41 cellular contexts compared by ENCODE assay signal in the genomic region with DNA sequence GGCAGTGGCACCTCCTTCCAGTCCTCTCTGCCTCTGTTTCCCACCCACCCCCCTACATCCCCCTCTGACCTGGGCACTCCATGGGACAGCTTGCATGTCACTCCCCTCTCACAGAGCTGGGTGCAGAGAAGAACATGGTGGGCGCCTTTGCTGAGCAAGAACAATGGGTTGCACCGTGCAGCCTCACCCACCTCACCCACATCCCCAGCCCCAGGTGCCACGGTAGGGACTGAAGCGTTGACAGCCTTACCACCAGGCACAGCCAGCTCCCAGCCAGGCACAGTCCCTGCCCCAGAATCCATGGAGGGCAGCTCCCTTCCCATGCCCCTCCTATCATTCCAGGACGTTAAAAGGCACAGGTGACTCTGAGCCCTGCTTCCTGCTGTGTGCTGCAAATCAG.
"Had no signal": no experiment of that assay in that cellular context is flagged by ENCODE, and none has a peak within 500 bp of the region (broad histone marks: within the 10 kb centered on the region; RNA-seq: fewer than 3 reads in every experiment).

No MANE protein-coding gene starts in this region.

- H3K4me3 ChIP-seq: adrenal gland, ascending aorta, body of pancreas, breast epithelium, cardiac muscle cell had no signal

- H3K9me3 Mint-ChIP-seq: activated naive CD4-positive, alpha-beta T cell treated with anti-CD3 and anti-CD28 coated beads, Interleukin-2, amount 10 ng/mL, durations not matched to agents 7 days and 5 days; activated naive CD4-positive, alpha-beta T cell treated with anti-CD3 and anti-CD28 coated beads, Interleukin-2, amount 50 U/mL, for 24 hours; activated naive CD4-positive, alpha-beta T cell treated with anti-CD3 and anti-CD28 coated beads, Interleukin-2, amount 50 U/mL, for 72 hours; activated naive CD8-positive, alpha-beta T cell treated with anti-CD3 and anti-CD28 coated beads for 36 hours; activated naive CD8-positive, alpha-beta T cell treated with anti-CD3 and anti-CD28 coated beads, Interleukin-2, amount 10 ng/mL, durations not matched to agents 7 days and 5 days; activated naive CD8-positive, alpha-beta T cell treated with anti-CD3 and anti-CD28 coated beads, Interleukin-2, amount 50 U/mL, for 24 hours; activated T-cell treated with anti-CD3 and anti-CD28 coated beads, Interleukin-2, amount 50 U/mL, for 24 hours; activated T-cell treated with anti-CD3 and anti-CD28 coated beads, Interleukin-2, amount 50 U/mL, for 4 hours; activated T-cell treated with anti-CD3 and anti-CD28 coated beads, Interleukin-2, amount 50 U/mL, for 72 hours; activated T-helper 1 cell treated with anti-CD3 and anti-CD28 coated beads, Interleukin-12 subunit alpha, Interleukin-12 subunit beta, Interleukin-2, Interleukin-4 antibody, amounts not matched to agents 30 ng/mL and 10 ng/mL and 1 ng/mL, durations not matched to agents 14 hours and 24 hours and 36 hours; activated T-helper 2 cell treated with anti-CD3 and anti-CD28 coated beads, Interferon-gamma antibody, Interleukin-2, Interleukin-4, amounts not matched to agents 10 μg/mL and 5 μg/mL and 100 μg/mL, durations not matched to agents 14 hours and 24 hours and 36 hours; central memory CD8-positive, alpha-beta T cell had no signal

- H3K36me3 ChIP-seq: adrenal gland, ascending aorta, brain microvascular endothelial cell, breast epithelium, cardiac muscle cell had no signal

- H3K36me3 Mint-ChIP-seq: activated naive CD4-positive, alpha-beta T cell treated with anti-CD3 and anti-CD28 coated beads, Interleukin-2, amount 50 U/mL, for 24 hours; activated naive CD4-positive, alpha-beta T cell treated with anti-CD3 and anti-CD28 coated beads, Interleukin-2, amount 50 U/mL, for 72 hours; activated naive CD8-positive, alpha-beta T cell; activated naive CD8-positive, alpha-beta T cell treated with anti-CD3 and anti-CD28 coated beads for 36 hours; activated naive CD8-positive, alpha-beta T cell treated with anti-CD3 and anti-CD28 coated beads, Interleukin-2, amount 10 ng/mL, durations not matched to agents 7 days and 5 days; brain had no signal

- DNase-seq: activated effector memory CD4-positive, alpha-beta T cell treated with anti-CD3 and anti-CD28 coated beads, Interleukin-2, amount 50 U/mL, for 16 hours; activated effector memory CD4-positive, alpha-beta T cell treated with Interleukin-2 at 50 U/mL for 16 hours; activated gamma-delta T cell; activated gamma-delta T cell treated with Interleukin-2 at 50 U/mL for 16 hours; activated naive CD4-positive, alpha-beta T cell; activated naive CD4-positive, alpha-beta T cell treated with anti-CD3 and anti-CD28 coated beads for 36 hours; activated naive CD4-positive, alpha-beta T cell treated with anti-CD3 and anti-CD28 coated beads, Interleukin-2, amount 10 ng/mL, durations not matched to agents 7 days and 5 days; activated naive CD4-positive, alpha-beta T cell treated with anti-CD3 and anti-CD28 coated beads, Interleukin-2, amount 50 U/mL, for 16 hours; activated naive CD4-positive, alpha-beta T cell treated with Interleukin-2 at 50 U/mL for 16 hours; activated naive CD8-positive, alpha-beta T cell treated with anti-CD3 and anti-CD28 coated beads for 36 hours; activated naive CD8-positive, alpha-beta T cell treated with anti-CD3 and anti-CD28 coated beads, Interleukin-2, amount 10 ng/mL, durations not matched to agents 7 days and 5 days; activated naive CD8-positive, alpha-beta T cell treated with anti-CD3 and anti-CD28 coated beads, Interleukin-2, amount 50 U/mL, for 24 hours; activated T-cell treated with anti-CD3 and anti-CD28 coated beads for 4 hours; activated T-cell treated with anti-CD3 and anti-CD28 coated beads, Interleukin-2, amount 50 U/mL, for 1 hour; activated T-cell treated with anti-CD3 and anti-CD28 coated beads, Interleukin-2, amount 50 U/mL, for 24 hours; activated T-cell treated with anti-CD3 and anti-CD28 coated beads, Interleukin-2, amount 50 U/mL, for 4 hours; activated T-cell treated with anti-CD3 and anti-CD28 coated beads, Interleukin-2, amount 50 U/mL, for 48 hours; activated T-cell treated with anti-CD3 and anti-CD28 coated beads, Interleukin-2, amount 50 U/mL, for 72 hours; adrenal gland; amniotic stem cell; amygdala; anterior cingulate cortex; aorta; body of pancreas; brain microvascular endothelial cell; caudate nucleus; central memory CD4-positive, alpha-beta T cell; cerebellar nuclear complex had no signal

- H3K9me3 ChIP-seq: adrenal gland, ascending aorta had no signal

- H3K27ac Mint-ChIP-seq: activated naive CD4-positive, alpha-beta T cell treated with anti-CD3 and anti-CD28 coated beads for 36 hours; activated naive CD4-positive, alpha-beta T cell treated with anti-CD3 and anti-CD28 coated beads, Interleukin-2, amount 10 ng/mL, durations not matched to agents 7 days and 5 days; activated naive CD4-positive, alpha-beta T cell treated with anti-CD3 and anti-CD28 coated beads, Interleukin-2, amount 50 U/mL, for 24 hours; activated naive CD4-positive, alpha-beta T cell treated with anti-CD3 and anti-CD28 coated beads, Interleukin-2, amount 50 U/mL, for 72 hours; activated naive CD8-positive, alpha-beta T cell; activated naive CD8-positive, alpha-beta T cell treated with anti-CD3 and anti-CD28 coated beads for 36 hours; activated naive CD8-positive, alpha-beta T cell treated with anti-CD3 and anti-CD28 coated beads, Interleukin-2, amount 10 ng/mL, durations not matched to agents 7 days and 5 days; activated naive CD8-positive, alpha-beta T cell treated with anti-CD3 and anti-CD28 coated beads, Interleukin-2, amount 50 U/mL, for 24 hours; activated T-cell treated with anti-CD3 and anti-CD28 coated beads, Interleukin-2, amount 50 U/mL, for 24 hours; activated T-cell treated with anti-CD3 and anti-CD28 coated beads, Interleukin-2, amount 50 U/mL, for 72 hours; activated T-helper 1 cell treated with anti-CD3 and anti-CD28 coated beads, Interleukin-12 subunit alpha, Interleukin-12 subunit beta, Interleukin-2, Interleukin-4 antibody, amounts not matched to agents 30 ng/mL and 10 ng/mL and 1 ng/mL, durations not matched to agents 14 hours and 24 hours and 36 hours; activated T-helper 17 cell treated with anti-CD3 and anti-CD28 coated beads, Interleukin-2, amount 50 U/mL, for 72 hours; activated T-helper 2 cell treated with anti-CD3 and anti-CD28 coated beads, Interferon-gamma antibody, Interleukin-2, Interleukin-4, amounts not matched to agents 10 μg/mL and 5 μg/mL and 100 μg/mL, durations not matched to agents 14 hours and 24 hours and 36 hours; brain had no signal

- H3K4me1 Mint-ChIP-seq: activated naive CD4-positive, alpha-beta T cell treated with anti-CD3 and anti-CD28 coated beads, Interleukin-2, amount 10 ng/mL, durations not matched to agents 7 days and 5 days; activated naive CD4-positive, alpha-beta T cell treated with anti-CD3 and anti-CD28 coated beads, Interleukin-2, amount 50 U/mL, for 24 hours; activated naive CD8-positive, alpha-beta T cell treated with anti-CD3 and anti-CD28 coated beads for 36 hours; activated naive CD8-positive, alpha-beta T cell treated with anti-CD3 and anti-CD28 coated beads, Interleukin-2, amount 10 ng/mL, durations not matched to agents 7 days and 5 days; activated naive CD8-positive, alpha-beta T cell treated with anti-CD3 and anti-CD28 coated beads, Interleukin-2, amount 50 U/mL, for 24 hours; activated T-helper 17 cell treated with anti-CD3 and anti-CD28 coated beads, Interleukin-2, amount 50 U/mL, for 72 hours; central memory CD8-positive, alpha-beta T cell had no signal

- FAIRE-seq: astrocyte, bronchial epithelial cell had no signal

- H3K4me3 Mint-ChIP-seq: activated naive CD4-positive, alpha-beta T cell treated with anti-CD3 and anti-CD28 coated beads for 36 hours; activated naive CD4-positive, alpha-beta T cell treated with anti-CD3 and anti-CD28 coated beads, Interleukin-2, amount 10 ng/mL, durations not matched to agents 7 days and 5 days; activated naive CD4-positive, alpha-beta T cell treated with anti-CD3 and anti-CD28 coated beads, Interleukin-2, amount 50 U/mL, for 24 hours; activated naive CD8-positive, alpha-beta T cell; activated naive CD8-positive, alpha-beta T cell treated with anti-CD3 and anti-CD28 coated beads for 36 hours; activated naive CD8-positive, alpha-beta T cell treated with anti-CD3 and anti-CD28 coated beads, Interleukin-2, amount 10 ng/mL, durations not matched to agents 7 days and 5 days; activated naive CD8-positive, alpha-beta T cell treated with anti-CD3 and anti-CD28 coated beads, Interleukin-2, amount 50 U/mL, for 24 hours; activated T-cell treated with anti-CD3 and anti-CD28 coated beads, Interleukin-2, amount 50 U/mL, for 24 hours; activated T-cell treated with anti-CD3 and anti-CD28 coated beads, Interleukin-2, amount 50 U/mL, for 4 hours; activated T-cell treated with anti-CD3 and anti-CD28 coated beads, Interleukin-2, amount 50 U/mL, for 72 hours; activated T-helper 1 cell treated with anti-CD3 and anti-CD28 coated beads, Interleukin-12 subunit alpha, Interleukin-12 subunit beta, Interleukin-2, Interleukin-4 antibody, amounts not matched to agents 30 ng/mL and 10 ng/mL and 1 ng/mL, durations not matched to agents 14 hours and 24 hours and 36 hours; activated T-helper 17 cell treated with anti-CD3 and anti-CD28 coated beads, Interleukin-2, amount 50 U/mL, for 72 hours; brain; central memory CD8-positive, alpha-beta T cell had no signal

- H3K27ac ChIP-seq: adrenal gland, ascending aorta, body of pancreas, brain microvascular endothelial cell, breast epithelium, cardiac muscle cell had no signal

- H3K27me3 Mint-ChIP-seq: activated naive CD4-positive, alpha-beta T cell treated with anti-CD3 and anti-CD28 coated beads, Interleukin-2, amount 10 ng/mL, durations not matched to agents 7 days and 5 days; activated naive CD8-positive, alpha-beta T cell treated with anti-CD3 and anti-CD28 coated beads, Interleukin-2, amount 10 ng/mL, durations not matched to agents 7 days and 5 days; activated naive CD8-positive, alpha-beta T cell treated with anti-CD3 and anti-CD28 coated beads, Interleukin-2, amount 50 U/mL, for 24 hours had no signal

- H3K27me3 ChIP-seq: adrenal gland, ascending aorta, body of pancreas, brain microvascular endothelial cell, cardiac muscle cell had no signal

- H3K4me1 ChIP-seq: adrenal gland, ascending aorta, body of pancreas, breast epithelium had no signal
